In the genomic region with DNA sequence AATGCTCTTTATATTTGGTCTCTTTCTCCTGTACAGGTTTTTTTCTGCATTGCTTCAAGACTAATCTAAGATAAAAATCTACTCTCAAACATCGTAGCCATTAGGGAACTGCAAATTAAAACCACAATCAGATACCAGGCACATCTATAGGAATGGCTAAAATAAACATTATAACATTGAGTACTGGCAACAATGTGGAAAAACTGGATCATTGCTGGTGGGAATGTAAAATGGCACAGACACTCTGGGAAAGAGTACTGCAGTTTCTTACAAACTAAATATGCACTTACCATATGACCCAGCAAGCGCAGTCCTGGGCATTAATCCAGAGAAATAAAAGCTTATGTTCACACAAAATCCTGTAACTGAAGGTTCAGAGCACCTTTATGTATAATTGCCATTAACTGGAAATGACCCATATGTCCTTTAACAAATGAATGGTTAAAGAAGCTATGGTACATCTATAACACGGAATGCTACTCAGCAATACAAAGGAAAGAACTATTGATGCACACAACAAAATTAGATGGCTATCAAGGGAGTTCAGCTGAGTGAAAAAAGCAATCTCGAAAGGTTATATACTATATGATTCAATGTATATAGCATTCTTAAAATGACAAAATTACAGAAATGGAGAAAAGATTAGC, we compare ENCODE assay signal across 17 cellular contexts. TPM values are rescaled to one million over a fixed set of nuclear protein-coding genes. Genes with fewer than 3 reads are reported as not detected.
DNase-seq lines count a peak whose midpoint lies in the region; ATAC-seq and TF ChIP-seq lines count a peak whose summit lies in the region.
"Had no signal": no experiment of that assay in that cellular context is flagged by ENCODE, and none has a peak within 500 bp of the region (broad histone marks: within the 10 kb centered on the region; RNA-seq: fewer than 3 reads in every experiment).

No MANE protein-coding gene starts in this region.

- H3K56ac ChIP-seq in IMR-90 (ENCODE audit: extremely low read depth, insufficient read depth, low read length): no peak overlapping the region

- POLR2A ChIA-PET in IMR-90 (lab: Charles Lee; ENCODE audit: unreplicated experiment): no interaction called here

- no peak overlapping the region for H2BK15ac ChIP-seq in IMR-90 (ENCODE audit: low read depth, low read length)

- in situ Hi-C loops in IMR-90 (cut with MboI; ENCODE audit: low sequenced_read_pairs): loop anchor here (10.0 kb wide), 1 partner anchor 117 kb away; no protein-coding TSS in a partner anchor

- WGBS in IMR-90 (ENCODE audit: extremely low coverage in 2 of 2, insufficient read length in 1 of 2), 2 experiments: no CpG with 5 or more reads among the region's 4 CpGs

- H4K20me1 ChIP-seq in IMR-90 (ENCODE audit: insufficient read depth, low read length): no peaks in the 10 kb centered on the region

- no peaks in the 10 kb centered on the region for H3K9me1 ChIP-seq in IMR-90 (ENCODE audit: insufficient read depth, low read length)

- peaks cover 3% of the 10 kb centered on the region for H3K36me3 ChIP-seq in IMR-90 (ENCODE audit: control insufficient read depth, insufficient read depth, low read length)

- H4K91ac ChIP-seq in IMR-90 (ENCODE audit: insufficient read depth, low read depth, low read length): no peak overlapping the region

- ATAC-seq in IMR-90 (ENCODE audit: low read depth) (no peak), SK-N-SH treated with all-trans-retinoic acid at 6 μM for 48 hours (no peak)
- ATAC-seq in stimulated activated naive B cell treated with anti-CD40 and anti-IgM and Interleukin-4, amounts not matched to agents 10 μg/mL and 1 μg/mL and 100 μg/mL, for 72 hours (replicated peaks): no peak
- ATAC-seq: A549 had no signal

- TF ChIP-seq CTCF in C4-2B (conservative IDR thresholded peaks at IDR 0.05): no peak; the same call in 1 of the 2 replicates
- no peak for TF ChIP-seq CTCF in IMR-90 (conservative IDR thresholded peaks at IDR 0.05; ENCODE audit: low read depth, low read length)
- TF ChIP-seq CTCF in retinal pigment epithelial cell (conservative IDR thresholded peaks at IDR 0.05; ENCODE audit: low read depth, low read length): no peak

- no peak for TF ChIP-seq RAD21 in IMR-90 (IDR thresholded peaks at IDR 0.05; ENCODE audit: low read length)

- no TSS peak for BruUV-seq in IMR-90 (replicated peaks; lab: Mats Ljungman, UMichigan)

- H3K4me1 ChIP-seq in IMR-90 (ENCODE audit: control insufficient read depth, insufficient read depth, low read length): peaks cover 2% of the 10 kb centered on the region

- CTCF ChIA-PET in IMR-90 (lab: Yijun Ruan, JAX): interaction anchor here (0.9 to 1.5 kb wide), 2 partner anchors 107 to 116 kb away, joined by 3 to 4 read pairs; no protein-coding TSS in a partner anchor

- intact Hi-C loops in IMR-90 (cut with micrococcal nuclease): loop anchor here (10.0 kb wide), 1 partner anchor 243 kb away; no protein-coding TSS in a partner anchor

- H3K18ac ChIP-seq in IMR-90 (ENCODE audit: low read depth, low read length): no peak overlapping the region

- H3K23ac ChIP-seq in IMR-90 (ENCODE audit: low read depth, low read length): no peak overlapping the region

- H3K4me3 Mint-ChIP-seq in stimulated activated naive B cell treated with anti-CD40 and anti-IgM and Interleukin-4, amounts not matched to agents 10 μg/mL and 1 μg/mL and 100 μg/mL, for 72 hours: no peak overlapping the region
- H3K4me3 Mint-ChIP-seq: CD8-positive, alpha-beta memory T cell had no signal

- H3K27ac Mint-ChIP-seq in stimulated activated naive B cell treated with anti-CD40 and anti-IgM and Interleukin-4, amounts not matched to agents 10 μg/mL and 1 μg/mL and 100 μg/mL, for 72 hours: no peak overlapping the region

- no peak overlapping the region for H2AK9ac ChIP-seq in IMR-90 (replicated peaks; ENCODE audit: low read depth, low read length, poor library complexity)

- no peak overlapping the region for H3K9ac ChIP-seq in IMR-90 (ENCODE audit: low read depth, low read length)

- H4K8ac ChIP-seq in IMR-90 (ENCODE audit: low read depth in 2 of 2, low read length in 2 of 2): no peak overlapping the region

- H3K4me3 ChIP-seq in IMR-90 (ENCODE audit: insufficient read depth, low read depth, low read length): no peak overlapping the region
- no peak overlapping the region for H3K4me3 ChIP-seq in retinal pigment epithelial cell (ENCODE audit: low read length)
- H3K4me3 ChIP-seq: A549, HAP-1 had no signal

- no peaks in the 10 kb centered on the region for H3K27me3 Mint-ChIP-seq in stimulated activated naive B cell treated with anti-CD40 and anti-IgM and Interleukin-4, amounts not matched to agents 10 μg/mL and 1 μg/mL and 100 μg/mL, for 72 hours
- H3K27me3 Mint-ChIP-seq: CD8-positive, alpha-beta memory T cell had no signal

- H3K27ac ChIP-seq in C4-2B: peak overlapping the region; percentile 83
- no peak overlapping the region for H3K27ac ChIP-seq in IMR-90 (ENCODE audit: insufficient read depth, low read length)
- H3K27ac ChIP-seq: A549 had no signal

- peaks cover 16 to 25% of the 10 kb centered on the region in 2 donors for H3K36me3 Mint-ChIP-seq in stimulated activated naive B cell treated with anti-CD40 and anti-IgM and Interleukin-4, amounts not matched to agents 10 μg/mL and 1 μg/mL and 100 μg/mL, for 72 hours

- H2AFZ ChIP-seq in IMR-90 (replicated peaks; ENCODE audit: low read length, poor library complexity): no peak overlapping the region

- peak; percentile 22 for DNase-seq in IMR-90
- DNase-seq in retinal pigment epithelial cell (ENCODE audit: low read depth): peak; percentile 37
- DNase-seq in activated gamma-delta T cell treated with Interleukin-2 at 50 U/mL for 16 hours: no peak
- DNase-seq in NCI-H2107 (lab: John Stamatoyannopoulos, UW): no peak
- DNase-seq in NCI-H526 treated with DMSO at 0.1 percent for 48 hours (lab: John Stamatoyannopoulos, UW): no peak
- no peak for DNase-seq in stimulated activated naive B cell treated with anti-CD40 and anti-IgM and Interleukin-4, amounts not matched to agents 10 μg/mL and 1 μg/mL and 100 μg/mL, for 72 hours
- DNase-seq: Caco-2; CD8-positive, alpha-beta memory T cell had no signal

- H3K4ac ChIP-seq in IMR-90 (ENCODE audit: low read depth, low read length): no peak overlapping the region

- H3K4me2 ChIP-seq in IMR-90 (ENCODE audit: low read depth, low read length): no peak overlapping the region
- H3K4me2 ChIP-seq: A549 had no signal

- no peak overlapping the region for H2BK20ac ChIP-seq in IMR-90 (ENCODE audit: low read depth, low read length)

- no peaks in the 10 kb centered on the region for H3K27me3 ChIP-seq in IMR-90 (ENCODE audit: control insufficient read depth, insufficient read depth, low read length)

- H3K4me1 Mint-ChIP-seq in stimulated activated naive B cell treated with anti-CD40 and anti-IgM and Interleukin-4, amounts not matched to agents 10 μg/mL and 1 μg/mL and 100 μg/mL, for 72 hours: peaks cover 18 to 35% of the 10 kb centered on the region in 2 donors

- no peak overlapping the region for H2BK5ac ChIP-seq in IMR-90 (ENCODE audit: low read depth, low read length, poor library complexity, severe bottlenecking)

- H2AK5ac ChIP-seq in IMR-90 (ENCODE audit: low read depth, low read length): no peak overlapping the region

- no peak overlapping the region for H3K14ac ChIP-seq in IMR-90 (replicated peaks; ENCODE audit: low read depth, low read length)

- no peak for TF ChIP-seq POLR2A in IMR-90 (IDR thresholded peaks at IDR 0.05; ENCODE audit: low read depth, low read length)

- H3K79me1 ChIP-seq in IMR-90 (ENCODE audit: low read depth in 1 of 2, low read length in 2 of 2): peaks cover 11 to 20% of the 10 kb centered on the region in 2 experiments

- no peaks in the 10 kb centered on the region for H3K9me3 ChIP-seq in IMR-90 (ENCODE audit: control insufficient read depth, insufficient read depth, low read length)
- H3K9me3 ChIP-seq: A549, Caco-2, HAP-1 had no signal

- H4K5ac ChIP-seq in IMR-90 (ENCODE audit: low read depth, low read length): no peak overlapping the region

- dilution Hi-C loops in IMR-90 (cut with HindIII; ENCODE audit: low sequenced_read_pairs, unreplicated experiment): no loop called here

- H2BK120ac ChIP-seq in IMR-90 (ENCODE audit: low read depth, low read length): no peak overlapping the region

- no peaks in the 10 kb centered on the region for H3K9me3 Mint-ChIP-seq in stimulated activated naive B cell treated with anti-CD40 and anti-IgM and Interleukin-4, amounts not matched to agents 10 μg/mL and 1 μg/mL and 100 μg/mL, for 72 hours
- H3K9me3 Mint-ChIP-seq: CD8-positive, alpha-beta memory T cell had no signal

TF ChIP-seq in IMR-90, 13 proteins besides CTCF, POLR2A, EP300 and RAD21:
- TF ChIP-seq RFX5 (IDR thresholded peaks at IDR 0.05; ENCODE audit: low read depth, low read length): no peak
- TF ChIP-seq MAZ (IDR thresholded peaks at IDR 0.05; ENCODE audit: borderline replicate concordance, low read depth, low read length): no peak
- no peak for TF ChIP-seq CEBPB (IDR thresholded peaks at IDR 0.05; ENCODE audit: low read depth, low read length)
- TF ChIP-seq BHLHE40 (IDR thresholded peaks at IDR 0.05; ENCODE audit: low read depth, low read length): no peak
- TF ChIP-seq RCOR1 (IDR thresholded peaks at IDR 0.05; ENCODE audit: insufficient replicate concordance, low read length): no peak
- no peak for TF ChIP-seq MXI1 (IDR thresholded peaks at IDR 0.05; ENCODE audit: borderline replicate concordance, low read depth, low read length)

TF ChIP-seq in SK-N-SH treated with all-trans-retinoic acid at 6 μM for 48 hours, 23 proteins besides CTCF, POLR2A, EP300 and RAD21 (continues in another document):
- TF ChIP-seq, protein P1, sequence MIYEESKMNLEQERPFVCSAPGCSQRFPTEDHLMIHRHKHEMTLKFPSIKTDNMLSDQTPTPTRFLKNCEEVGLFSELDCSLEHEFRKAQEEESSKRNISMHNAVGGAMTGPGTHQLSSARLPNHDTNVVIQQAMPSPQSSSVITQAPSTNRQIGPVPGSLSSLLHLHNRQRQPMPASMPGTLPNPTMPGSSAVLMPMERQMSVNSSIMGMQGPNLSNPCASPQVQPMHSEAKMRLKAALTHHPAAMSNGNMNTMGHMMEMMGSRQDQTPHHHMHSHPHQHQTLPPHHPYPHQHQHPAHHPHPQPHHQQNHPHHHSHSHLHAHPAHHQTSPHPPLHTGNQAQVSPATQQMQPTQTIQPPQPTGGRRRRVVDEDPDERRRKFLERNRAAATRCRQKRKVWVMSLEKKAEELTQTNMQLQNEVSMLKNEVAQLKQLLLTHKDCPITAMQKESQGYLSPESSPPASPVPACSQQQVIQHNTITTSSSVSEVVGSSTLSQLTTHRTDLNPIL (CRISPR knock-in tag; IDR thresholded peaks at IDR 0.05; ENCODE audit: low read depth): no peak

RNA-seq across cellular contexts. Expression of a gene that starts 6.3 kb away (rescaled TPM):
- total RNA-seq in IMR-90 (2012; rRNA removed): 8.4 and 9.2 TPM in 2 replicates
- 16.2 and 17.7 TPM in 2 replicates for polyA plus RNA-seq in IMR-90 (2012; rRNA removed)
- 5.0 and 6.9 TPM in 2 replicates for polyA plus RNA-seq in IMR-90 (2012; cell fraction: cytosol; rRNA removed)
- 56.7 and 152 TPM in 2 replicates for polyA plus RNA-seq in IMR-90 (2012; cell fraction: nucleus; rRNA removed; ENCODE audit: low replicate concordance)

RNA-seq across cellular contexts. Expression of a gene that starts 20.2 kb away (rescaled TPM):
- not detected in 2 replicates for total RNA-seq in IMR-90 (2012; rRNA removed)
- not detected in 2 replicates for polyA plus RNA-seq in IMR-90 (2012; rRNA removed)
- polyA plus RNA-seq in IMR-90 (2012; cell fraction: cytosol; rRNA removed): not detected in 2 replicates
- not detected in 2 replicates for polyA plus RNA-seq in IMR-90 (2012; cell fraction: nucleus; rRNA removed; ENCODE audit: low replicate concordance)
- total RNA-seq: Caco-2; CD8-positive, alpha-beta memory T cell; Daoy; G401; H1; HT1080 had no signal
- polyA plus RNA-seq: A549; BJ; CD8-positive, alpha-beta memory T cell; H1 had no signal

RNA-seq across cellular contexts. Expression of a gene that starts 41.5 kb away (rescaled TPM):
- not detected in 2 replicates for total RNA-seq in IMR-90 (2012; rRNA removed)
- not detected in 2 replicates for polyA plus RNA-seq in IMR-90 (2012; rRNA removed)
- polyA plus RNA-seq in IMR-90 (2012; cell fraction: cytosol; rRNA removed): not detected in 2 replicates
- polyA plus RNA-seq in IMR-90 (2012; cell fraction: nucleus; rRNA removed; ENCODE audit: low replicate concordance): not detected in 2 replicates
- total RNA-seq: Caco-2; CD8-positive, alpha-beta memory T cell; Daoy; G401; H1; HT1080 had no signal
- polyA plus RNA-seq: A549; BJ; CD8-positive, alpha-beta memory T cell had no signal

Comparison
In these comparisons a context has a peak if more than half of its experiments do, and no peak if none do; other contexts are left out.
1. DNase-seq: peak in IMR-90 (single experiment) and retinal pigment epithelial cell (single experiment); none in activated gamma-delta T cell treated with Interleukin-2 at 50 U/mL for 16 hours (single experiment), NCI-H2107 (single experiment), NCI-H526 treated with DMSO at 0.1 percent for 48 hours (single experiment) and stimulated activated naive B cell treated with anti-CD40 and anti-IgM and Interleukin-4, amounts not matched to agents 10 μg/mL and 1 μg/mL and 100 μg/mL, for 72 hours (single experiment).